ENCODE assay signal across 26 cellular contexts in the genomic region with DNA sequence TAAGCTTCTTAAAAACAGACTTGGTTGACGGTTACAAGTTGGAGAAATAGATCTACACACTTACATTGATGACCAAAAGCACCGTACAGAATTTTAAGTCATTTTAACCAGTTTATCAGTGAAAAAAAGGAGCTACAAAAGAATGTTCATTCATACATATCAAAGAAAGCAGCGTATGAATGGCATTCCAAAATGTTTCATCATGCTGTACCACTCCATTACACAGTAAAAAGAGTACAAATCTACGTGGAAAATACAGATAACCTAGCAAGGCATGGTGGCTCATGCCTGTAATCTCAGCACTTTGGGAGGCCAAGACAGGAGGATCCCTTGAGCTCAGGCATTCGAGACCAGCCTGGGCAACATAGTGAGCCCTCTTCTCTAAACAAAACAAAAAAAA.
"Had no signal": no experiment of that assay in that cellular context is flagged by ENCODE, and none has a peak within 500 bp of the region (broad histone marks: within the 10 kb centered on the region; RNA-seq: fewer than 3 reads in every experiment).

No MANE protein-coding gene starts in this region.

- ATAC-seq: left lobe of liver; lower lobe of right lung; sciatic nerve; stimulated activated naive B cell treated with anti-CD40 and anti-IgM and Interleukin-4, amounts not matched to agents 10 μg/mL and 1 μg/mL and 100 μg/mL, for 72 hours; upper lobe of right lung had no signal

- H3K27me3 ChIP-seq: stomach, thyroid gland, upper lobe of right lung had no signal

- H3K4me3 Mint-ChIP-seq: activated naive CD8-positive, alpha-beta T cell; immature natural killer cell; nephron; stimulated activated naive B cell treated with anti-CD40 and anti-IgM and Interleukin-4, amounts not matched to agents 10 μg/mL and 1 μg/mL and 100 μg/mL, for 72 hours had no signal

- H3K4me1 ChIP-seq: lower lobe of right lung had no signal

- DNase-seq: activated CD4-positive, alpha-beta T cell treated with anti-CD3 and anti-CD28 coated beads for 4 hours; activated CD4-positive, alpha-beta T cell treated with anti-CD3 and anti-CD28 coated beads, Interleukin-2, amount 50 U/mL, for 48 hours; activated CD4-positive, CD25-positive, alpha-beta regulatory T cell; activated CD8-positive, alpha-beta memory T cell treated with anti-CD3 and anti-CD28 coated beads for 24 hours; activated effector memory CD4-positive, alpha-beta T cell treated with Interleukin-2 at 50 U/mL for 16 hours; activated naive CD4-positive, alpha-beta T cell treated with Interleukin-2 at 50 U/mL for 16 hours; aorta; cerebellar nuclear complex; cortex of kidney; head of caudate nucleus; hypothalamus; immature natural killer cell; lower lobe of right lung; mesenchymal stem cell; stimulated activated CD4-positive, alpha-beta T cell treated with anti-CD3 and anti-CD28 coated beads, Interleukin-4, amount 100 ng/mL, for 4 hours; stimulated activated CD8-positive, alpha-beta memory T cell treated with anti-CD3 and anti-CD28 coated beads, Interleukin-4, amount 100 ng/mL, for 48 hours; stimulated activated naive B cell treated with anti-CD40 and anti-IgM and Interleukin-4, amounts not matched to agents 10 μg/mL and 1 μg/mL and 100 μg/mL, for 72 hours; stomach; thyroid gland; upper lobe of right lung had no signal

- H3K27ac ChIP-seq: epithelial cell of prostate, lower lobe of right lung, stomach, thyroid gland, upper lobe of right lung had no signal

- H3K27ac Mint-ChIP-seq: activated naive CD8-positive, alpha-beta T cell; immature natural killer cell; nephron; stimulated activated naive B cell treated with anti-CD40 and anti-IgM and Interleukin-4, amounts not matched to agents 10 μg/mL and 1 μg/mL and 100 μg/mL, for 72 hours had no signal

- H3K4me3 ChIP-seq: lower lobe of right lung, skin epidermis, stomach, thyroid gland, upper lobe of right lung had no signal

- H3K4me1 Mint-ChIP-seq: nephron had no signal

- H3K9me3 Mint-ChIP-seq: immature natural killer cell; stimulated activated naive B cell treated with anti-CD40 and anti-IgM and Interleukin-4, amounts not matched to agents 10 μg/mL and 1 μg/mL and 100 μg/mL, for 72 hours had no signal
